In the genomic region with DNA sequence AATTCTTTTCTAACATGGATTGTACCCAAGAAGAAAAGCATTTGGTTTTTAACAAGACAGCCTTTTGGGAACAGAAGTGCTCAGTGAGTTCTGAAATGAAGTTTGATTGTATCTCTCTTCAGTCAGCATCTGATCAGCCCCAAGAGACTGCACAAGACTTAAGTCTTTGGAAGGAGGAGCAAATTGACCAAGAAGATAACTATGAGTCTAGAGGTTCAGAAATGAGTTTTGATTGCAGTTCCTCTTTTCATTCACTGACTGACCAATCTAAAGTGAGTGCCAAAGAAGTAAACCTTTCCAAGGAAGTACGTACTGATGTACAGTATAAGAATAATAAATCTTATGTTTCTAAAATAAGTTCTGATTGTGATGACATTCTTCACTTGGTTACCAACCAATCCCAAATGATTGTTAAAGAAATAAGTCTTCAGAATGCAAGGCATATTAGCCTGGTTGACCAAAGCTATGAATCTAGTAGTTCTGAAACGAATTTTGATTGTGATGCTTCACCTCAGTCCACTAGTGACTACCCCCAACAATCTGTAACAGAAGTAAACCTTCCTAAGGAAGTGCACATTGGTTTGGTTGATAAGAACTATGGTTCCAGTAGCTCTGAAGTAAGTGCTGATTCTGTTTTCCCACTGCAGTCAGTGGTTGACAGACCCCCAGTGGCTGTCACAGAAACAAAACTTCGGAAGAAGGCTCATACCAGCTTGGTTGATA, we compare ENCODE assay signal across 20 cellular contexts. TPM values are rescaled to one million over a fixed set of nuclear protein-coding genes. Genes with fewer than 3 reads are reported as not detected.
DNase-seq lines count a peak whose midpoint lies in the region; ATAC-seq, FAIRE-seq and TF ChIP-seq lines count a peak whose summit lies in the region.
"Had no signal": no experiment of that assay in that cellular context is flagged by ENCODE, and none has a peak within 500 bp of the region (broad histone marks: within the 10 kb centered on the region; RNA-seq: fewer than 3 reads in every experiment).

No MANE protein-coding gene starts in this region.

- H3K9ac ChIP-seq in OCI-LY3 (ENCODE audit: low read length), result no peak overlapping the region

- peaks cover 16% of the 10 kb centered on the region for H3K4me1 ChIP-seq in OCI-LY3 (ENCODE audit: low read length)
- H3K4me1 ChIP-seq in small intestine (ENCODE audit: control insufficient read depth in 2 of 2, insufficient read depth in 1 of 2, low read depth in 1 of 2, low read length in 1 of 2), result no peaks in the 10 kb centered on the region
- H3K4me1 ChIP-seq in BE2C, result no peaks in the 10 kb centered on the region
- H3K4me1 ChIP-seq: gastroesophageal sphincter, right lobe of liver had no signal

- no peak overlapping the region for H2AFZ ChIP-seq in OCI-LY3 (ENCODE audit: low read depth, low read length)

- H3K27me3 ChIP-seq in OCI-LY3 (ENCODE audit: low read depth, low read length), result no peaks in the 10 kb centered on the region
- H3K27me3 ChIP-seq in small intestine (ENCODE audit: control insufficient read depth in 2 of 2, insufficient read depth in 2 of 2, low read length in 2 of 2), result no peaks in the 10 kb centered on the region
- no peaks in the 10 kb centered on the region for H3K27me3 ChIP-seq in BE2C
- H3K27me3 ChIP-seq: gastroesophageal sphincter, right lobe of liver had no signal

- DNase-seq in small intestine (no peak), BE2C (no peak), GF-D8 (lab: John Stamatoyannopoulos, UW) (no peak)
- DNase-seq: activated B cell treated with CpG ODN at 0.5 μM for 24 hours; activated effector memory CD4-positive, alpha-beta T cell treated with Interleukin-2 at 50 U/mL for 16 hours; AML-193; anterior cingulate cortex; GDM1; NCI-H1092; right lobe of liver; stimulated activated CD4-positive, alpha-beta T cell treated with anti-CD3 and anti-CD28 coated beads, Interleukin-2, amount 100 ng/mL, for 24 hours had no signal

- TF ChIP-seq CTCF in OCI-LY3 (IDR thresholded peaks at IDR 0.05; ENCODE audit: low read depth, low read length), result no peak
- no peak for TF ChIP-seq CTCF in BE2C (IDR thresholded peaks at IDR 0.05; ENCODE audit: low read depth, low read length)

- no peaks in the 10 kb centered on the region for H4K20me1 ChIP-seq in OCI-LY3 (ENCODE audit: insufficient read depth, low read length)

- WGBS in small intestine, 3 donors, result 63 to 76% (median 72%) methylated on average over 3 of the region's 3 CpGs

- H3K27ac ChIP-seq in OCI-LY3 (ENCODE audit: low read length) (no peak overlapping the region), small intestine (ENCODE audit: low read depth in 1 of 2, low read length in 1 of 2) (no peak overlapping the region)
- H3K27ac ChIP-seq: gastroesophageal sphincter, right lobe of liver, RWPE1 had no signal

- H3K36me3 ChIP-seq in OCI-LY3 (replicated peaks; ENCODE audit: low read depth, low read length) (no peaks in the 10 kb centered on the region), small intestine (ENCODE audit: control insufficient read depth in 2 of 2, insufficient read depth in 2 of 2, low read length in 2 of 2) (no peaks in the 10 kb centered on the region), BE2C (peaks cover 30% of the 10 kb centered on the region)
- H3K36me3 ChIP-seq: right lobe of liver had no signal

- ATAC-seq in GM18868 (IDR thresholded peaks at IDR 0.05; ENCODE audit: unreplicated experiment), result peak; percentile 97
- ATAC-seq in GM21447 (IDR thresholded peaks at IDR 0.05; ENCODE audit: unreplicated experiment), result peak; percentile 69
- peak; percentile 81 for ATAC-seq in HG03064 (IDR thresholded peaks at IDR 0.05; ENCODE audit: low read depth, unreplicated experiment)
- no peak for ATAC-seq in GM19324 (IDR thresholded peaks at IDR 0.05; ENCODE audit: low FRiP score, unreplicated experiment)
- ATAC-seq: gastroesophageal sphincter, right lobe of liver had no signal

- no peak for FAIRE-seq in small intestine (lab: Jason Lieb, UNC)
- FAIRE-seq: GM18507, H1 had no signal

- H3K4me3 ChIP-seq in OCI-LY3 (ENCODE audit: low read length) (no peak overlapping the region), small intestine (ENCODE audit: low read depth in 1 of 2, low read length in 2 of 2) (no peak overlapping the region), BE2C (ENCODE audit: low read depth, low read length) (no peak overlapping the region)
- H3K4me3 ChIP-seq: gastroesophageal sphincter, right lobe of liver had no signal

- no peaks in the 10 kb centered on the region for H3K9me3 ChIP-seq in OCI-LY3 (ENCODE audit: insufficient read depth, low read length)
- H3K9me3 ChIP-seq in small intestine (ENCODE audit: control insufficient read depth, low read depth), result no peaks in the 10 kb centered on the region
- H3K9me3 ChIP-seq in BE2C, result no peaks in the 10 kb centered on the region
- H3K9me3 ChIP-seq: gastroesophageal sphincter, right lobe of liver had no signal

- no peaks in the 10 kb centered on the region for H3K79me2 ChIP-seq in OCI-LY3 (ENCODE audit: low read length)

- H3K4me2 ChIP-seq in OCI-LY3 (ENCODE audit: low read length), result peak overlapping the region; percentile 32

RNA-seq across cellular contexts. Expression of a gene that starts 31.2 kb away (rescaled TPM):
- under 1 TPM; 0.22 to 0.98 (median 0.27) TPM for polyA plus RNA-seq in small intestine
- polyA plus RNA-seq in BE2C (2012; ENCODE audit: insufficient read depth, insufficient read length, low read depth), result 9.6 TPM
